ENCODE assay signal across 8 cellular contexts in genomic region chr15:50685191-50685975, GRCh38.
DNase-seq lines count a peak whose midpoint lies in the region; ATAC-seq and TF ChIP-seq lines count a peak whose summit lies in the region.

No MANE protein-coding gene starts in this region.

- no peaks in the 10 kb centered on the region for H3K27me3 ChIP-seq in RWPE2 (ENCODE audit: insufficient read depth, poor library complexity, severe bottlenecking)

- ATAC-seq in RWPE2 (ENCODE audit: low read depth) (no peak), HG03025 (IDR thresholded peaks at IDR 0.05; ENCODE audit: low FRiP score, unreplicated experiment) (no peak), HG02610 (IDR thresholded peaks at IDR 0.05; ENCODE audit: unreplicated experiment) (no peak)

- no peaks in the 10 kb centered on the region for H3K9me3 ChIP-seq in RWPE2 (ENCODE audit: severe bottlenecking)

- peaks cover 42% of the 10 kb centered on the region for H3K36me3 ChIP-seq in RWPE2 (ENCODE audit: low read depth)

- peak overlapping the region; percentile 70 for H3K4me3 ChIP-seq in GM12864 (ENCODE audit: low read depth, low read length)
- peak overlapping the region; percentile 72 for H3K4me3 ChIP-seq in RWPE2 (ENCODE audit: severe bottlenecking)

- DNase-seq in GM12864 (ENCODE audit: low read depth): no peak
- DNase-seq in RWPE2 (ENCODE audit: low spot score): no peak
- peak; percentile 15 for DNase-seq in fibroblast of gingiva (ENCODE audit: low read depth)
- peak; percentile 10 for DNase-seq in pons (ENCODE audit: low spot score)
- no peak for DNase-seq in islet precursor cell
- DNase-seq in DMS79 (lab: John Stamatoyannopoulos, UW): no peak

- TF ChIP-seq CTCF in GM12864 (IDR thresholded peaks at IDR 0.05; ENCODE audit: low read depth, low read length, missing control alignments) (no peak), RWPE2 (IDR thresholded peaks at IDR 0.05; ENCODE audit: poor library complexity, severe bottlenecking) (no peak)

- H3K27ac ChIP-seq in RWPE2 (ENCODE audit: poor library complexity, severe bottlenecking): peak overlapping the region; percentile 70

- peaks cover 24% of the 10 kb centered on the region for H3K4me1 ChIP-seq in RWPE2 (ENCODE audit: insufficient read depth, poor library complexity, severe bottlenecking)

Comparison
In these comparisons a context has a peak if more than half of its experiments do, and no peak if none do; other contexts are left out.
1. DNase-seq: peak in fibroblast of gingiva (single experiment) and pons (single experiment); none in GM12864 (single experiment), RWPE2 (single experiment), islet precursor cell (single experiment) and DMS79 (single experiment).